ENCODE assay signal across 2 cellular contexts in genomic region chr18:74290831-74291770, GRCh38.
TF ChIP-seq lines count a peak whose summit lies in the region.

No MANE protein-coding gene starts in this region.

TF ChIP-seq in GM23338, 12 proteins besides CTCF, POLR2A, EP300 and RAD21:
- TF ChIP-seq JUNB (IDR thresholded peaks at IDR 0.05; ENCODE audit: unreplicated experiment) = no peak
- no peak for TF ChIP-seq ETS1 (IDR thresholded peaks at IDR 0.05)
- TF ChIP-seq EZH2 (IDR thresholded peaks at IDR 0.05; ENCODE audit: low read depth, unreplicated experiment) = no peak
- no peak for TF ChIP-seq EZH2phosphoT487 (IDR thresholded peaks at IDR 0.05; ENCODE audit: unreplicated experiment)
- no peak for TF ChIP-seq CREB1 (CRISPR knock-in tag; IDR thresholded peaks at IDR 0.05; ENCODE audit: low read depth)
- no peak for TF ChIP-seq ZNF462 (CRISPR knock-in tag; IDR thresholded peaks at IDR 0.05)
- TF ChIP-seq ZNF331 (CRISPR knock-in tag; IDR thresholded peaks at IDR 0.05; ENCODE audit: low read depth) = no peak
- no peak for TF ChIP-seq REST (IDR thresholded peaks at IDR 0.05; ENCODE audit: unreplicated experiment)
- no peak for TF ChIP-seq NANOG (IDR thresholded peaks at IDR 0.05; ENCODE audit: borderline replicate concordance)
- TF ChIP-seq STAT1 (IDR thresholded peaks at IDR 0.05; ENCODE audit: unreplicated experiment) = no peak
- no peak for TF ChIP-seq ZNF114 (CRISPR knock-in tag; IDR thresholded peaks at IDR 0.05)
- no peak for TF ChIP-seq POLR2AphosphoS5 (IDR thresholded peaks at IDR 0.05; ENCODE audit: low read depth)

TF ChIP-seq in endothelial cell of umbilical vein, 7 proteins besides CTCF, POLR2A, EP300 and RAD21:
- TF ChIP-seq JUN (IDR thresholded peaks at IDR 0.05; ENCODE audit: borderline replicate concordance, insufficient read depth, insufficient read length, low read depth) = no peak
- no peak for TF ChIP-seq MYC (IDR thresholded peaks at IDR 0.05; ENCODE audit: low read depth, low read length)
- TF ChIP-seq MAX (IDR thresholded peaks at IDR 0.05; ENCODE audit: insufficient read depth, insufficient read length) = no peak
- TF ChIP-seq POLR2AphosphoS5 (IDR thresholded peaks at IDR 0.05; ENCODE audit: insufficient read depth, low read depth, low read length) = no peak
- TF ChIP-seq GATA2 (IDR thresholded peaks at IDR 0.05; ENCODE audit: insufficient read depth, insufficient read length, low read depth, low read length) = no peak
- no peak for TF ChIP-seq EZH2 (IDR thresholded peaks at IDR 0.05; ENCODE audit: borderline replicate concordance, low read depth, low read length, severe bottlenecking)
- no peak for TF ChIP-seq FOS (IDR thresholded peaks at IDR 0.05; ENCODE audit: borderline replicate concordance, insufficient read depth, low read length)
